In the genomic region with DNA sequence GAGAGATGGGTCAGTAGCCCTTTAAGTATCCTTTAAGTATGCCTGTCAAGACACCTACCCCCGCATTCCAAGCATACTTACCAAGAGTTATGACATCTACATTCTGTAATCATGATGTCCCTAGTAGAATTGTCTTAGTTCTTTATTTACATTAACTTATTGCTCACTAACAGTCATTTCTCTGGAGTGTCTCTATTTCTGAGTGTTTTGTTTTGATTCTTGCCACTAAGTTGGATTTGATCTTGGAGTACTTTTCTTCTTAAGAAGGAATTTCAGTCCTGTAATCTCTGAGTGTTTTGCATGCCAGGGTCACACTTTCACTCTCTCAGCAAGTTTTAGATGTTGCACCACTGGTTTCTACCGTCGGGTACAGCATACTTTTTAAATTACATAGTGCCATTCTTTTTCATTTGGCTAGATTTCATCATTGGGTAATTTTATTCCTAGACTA, we compare ENCODE assay signal across 11 cellular contexts.
DNase-seq lines count a peak whose midpoint lies in the region; ATAC-seq and TF ChIP-seq lines count a peak whose summit lies in the region.
"Had no signal": no experiment of that assay in that cellular context is flagged by ENCODE, and none has a peak within 500 bp of the region (broad histone marks: within the 10 kb centered on the region; RNA-seq: fewer than 3 reads in every experiment).

No MANE protein-coding gene starts in this region.

- H3K9me3 ChIP-seq in RWPE2 (ENCODE audit: severe bottlenecking) (no peaks in the 10 kb centered on the region), Peyer's patch (no peaks in the 10 kb centered on the region)

- peak overlapping the region; percentile 85 for H3K27ac ChIP-seq in RWPE2 (ENCODE audit: poor library complexity, severe bottlenecking)
- no peak overlapping the region for H3K27ac ChIP-seq in Peyer's patch

- TF ChIP-seq POLR2A in Peyer's patch (IDR thresholded peaks at IDR 0.05) = no peak

- no peak for TF ChIP-seq CTCF in RWPE2 (IDR thresholded peaks at IDR 0.05; ENCODE audit: poor library complexity, severe bottlenecking)
- TF ChIP-seq CTCF in fibroblast of pulmonary artery (IDR thresholded peaks at IDR 0.05; ENCODE audit: low read length, missing control alignments) = no peak
- TF ChIP-seq CTCF in retinal pigment epithelial cell (conservative IDR thresholded peaks at IDR 0.05; ENCODE audit: low read depth, low read length) = no peak
- no peak for TF ChIP-seq CTCF in Peyer's patch (IDR thresholded peaks at IDR 0.05)

- H3K4me1 ChIP-seq in RWPE2 (ENCODE audit: insufficient read depth, poor library complexity, severe bottlenecking) = peaks cover 20% of the 10 kb centered on the region
- H3K4me1 ChIP-seq in Peyer's patch = no peaks in the 10 kb centered on the region

- H3K27me3 ChIP-seq in RWPE2 (ENCODE audit: insufficient read depth, poor library complexity, severe bottlenecking) = no peaks in the 10 kb centered on the region
- no peaks in the 10 kb centered on the region for H3K27me3 ChIP-seq in Peyer's patch

- DNase-seq in GM03348 (ENCODE audit: low spot score) (peak; percentile 75), RWPE2 (ENCODE audit: low spot score) (no peak), fibroblast of pulmonary artery (ENCODE audit: low read depth) (peak; percentile 89), retinal pigment epithelial cell (ENCODE audit: low read depth) (peak; percentile 75), RPMI8226 (no peak), pons (ENCODE audit: low spot score) (no peak), Peyer's patch (no peak)
- DNase-seq: small intestine; stimulated activated naive B cell treated with anti-CD40 and anti-IgM and Interleukin-4, amounts not matched to agents 10 μg/mL and 1 μg/mL and 100 μg/mL, for 72 hours had no signal

- no peak overlapping the region for H3K4me3 ChIP-seq in RWPE2 (ENCODE audit: severe bottlenecking)
- peak overlapping the region; percentile 10 for H3K4me3 ChIP-seq in fibroblast of pulmonary artery (replicated peaks; ENCODE audit: low read depth, low read length)
- H3K4me3 ChIP-seq in retinal pigment epithelial cell (ENCODE audit: low read length) = no peak overlapping the region
- no peak overlapping the region for H3K4me3 ChIP-seq in Peyer's patch

- ATAC-seq in RWPE2 (ENCODE audit: low read depth) (peak; percentile 96), HG02938 (IDR thresholded peaks at IDR 0.05; ENCODE audit: unreplicated experiment) (no peak)
- ATAC-seq: HepG2; stimulated activated naive B cell treated with anti-CD40 and anti-IgM and Interleukin-4, amounts not matched to agents 10 μg/mL and 1 μg/mL and 100 μg/mL, for 72 hours had no signal

- H3K36me3 ChIP-seq in RWPE2 (ENCODE audit: low read depth) (no peaks in the 10 kb centered on the region), Peyer's patch (no peaks in the 10 kb centered on the region)

Comparison
In these comparisons a context has a peak if more than half of its experiments do, and no peak if none do; other contexts are left out.
1. DNase-seq: peak in GM03348 (single experiment), fibroblast of pulmonary artery (single experiment) and retinal pigment epithelial cell (single experiment); none in RWPE2 (single experiment), RPMI8226 (single experiment), pons (single experiment) and Peyer's patch (0 of 3).